In genomic region chr7:75850222-75850621, GRCh38 we compare ENCODE assay signal across 24 cellular contexts. TPM values are rescaled to one million over a fixed set of nuclear protein-coding genes. Genes with fewer than 3 reads are reported as not detected.
"Had no signal": no experiment of that assay in that cellular context is flagged by ENCODE, and none has a peak within 500 bp of the region (broad histone marks: within the 10 kb centered on the region; RNA-seq: fewer than 3 reads in every experiment).

No MANE protein-coding gene starts in this region.

- H3K27ac Mint-ChIP-seq: activated B cell treated with CpG ODN at 0.5 μM for 24 hours; activated CD4-positive, alpha-beta T cell treated with anti-CD3 and anti-CD28 coated beads, Interleukin-2, amount 10 ng/mL, durations not matched to agents 24 days and 14 days; activated CD8-positive, alpha-beta T cell treated with anti-CD3 and anti-CD28 coated beads, Interleukin-2, amount 10 ng/mL, durations not matched to agents 7 days and 5 days; activated naive CD4-positive, alpha-beta T cell treated with anti-CD3 and anti-CD28 coated beads, Interleukin-2, amount 50 U/mL, for 24 hours; nephron; progenitor cell of endocrine pancreas; stimulated activated naive B cell treated with anti-CD40 and anti-IgM and Interleukin-4, amounts not matched to agents 10 μg/mL and 1 μg/mL and 100 μg/mL, for 72 hours had no signal

- FAIRE-seq: colon, kidney, TTC549 had no signal

- H3K27ac ChIP-seq: esophagus muscularis mucosa, hepatocyte, skin epidermis, tibial artery, uterus had no signal

- H3K4me1 Mint-ChIP-seq: activated B cell treated with CpG ODN at 0.5 μM for 24 hours; activated CD4-positive, alpha-beta T cell treated with anti-CD3 and anti-CD28 coated beads, Interleukin-2, amount 10 ng/mL, durations not matched to agents 24 days and 14 days; activated naive CD4-positive, alpha-beta T cell treated with anti-CD3 and anti-CD28 coated beads, Interleukin-2, amount 50 U/mL, for 24 hours; nephron; stimulated activated naive B cell treated with anti-CD40 and anti-IgM and Interleukin-4, amounts not matched to agents 10 μg/mL and 1 μg/mL and 100 μg/mL, for 72 hours had no signal

- H3K36me3 Mint-ChIP-seq: activated naive CD4-positive, alpha-beta T cell treated with anti-CD3 and anti-CD28 coated beads, Interleukin-2, amount 50 U/mL, for 24 hours; stimulated activated naive B cell treated with anti-CD40 and anti-IgM and Interleukin-4, amounts not matched to agents 10 μg/mL and 1 μg/mL and 100 μg/mL, for 72 hours had no signal

- H3K27me3 ChIP-seq: esophagus muscularis mucosa, hepatocyte, tibial artery, uterus had no signal

- H3K27me3 Mint-ChIP-seq: activated B cell treated with CpG ODN at 0.5 μM for 24 hours; activated CD4-positive, alpha-beta T cell treated with anti-CD3 and anti-CD28 coated beads, Interleukin-2, amount 10 ng/mL, durations not matched to agents 24 days and 14 days; activated naive CD4-positive, alpha-beta T cell treated with anti-CD3 and anti-CD28 coated beads, Interleukin-2, amount 50 U/mL, for 24 hours had no signal

- H3K4me3 ChIP-seq: esophagus muscularis mucosa, hepatocyte, skin epidermis, tibial artery, uterus had no signal

- H3K36me3 ChIP-seq: esophagus muscularis mucosa, tibial artery, uterus had no signal

- DNase-seq: activated B cell treated with CpG ODN at 0.5 μM for 24 hours; activated CD4-positive, alpha-beta T cell treated with anti-CD3 and anti-CD28 coated beads, Interleukin-2, amount 10 ng/mL, durations not matched to agents 24 days and 14 days; activated CD8-positive, alpha-beta memory T cell treated with anti-CD3 and anti-CD28 coated beads, Interleukin-2, amount 50 U/mL, for 4 hours; activated CD8-positive, alpha-beta T cell treated with anti-CD3 and anti-CD28 coated beads, Interleukin-2, amount 10 ng/mL, durations not matched to agents 7 days and 5 days; activated effector memory CD4-positive, alpha-beta T cell treated with anti-CD3 and anti-CD28 coated beads, Interleukin-2, amount 50 U/mL, for 16 hours; activated T-cell treated with anti-CD3 and anti-CD28 coated beads, Interleukin-2, amount 50 U/mL, for 48 hours; kidney; mesendoderm; right cardiac atrium; stimulated activated CD4-positive, alpha-beta T cell treated with anti-CD3 and anti-CD28 coated beads, Interleukin-15, amount 100 ng/mL, for 24 hours; stimulated activated CD4-positive, alpha-beta T cell treated with anti-CD3 and anti-CD28 coated beads, Interleukin-4, amount 100 ng/mL, for 1 hour; stimulated activated naive B cell treated with anti-CD40 and anti-IgM and Interleukin-4, amounts not matched to agents 10 μg/mL and 1 μg/mL and 100 μg/mL, for 72 hours; tibial artery; uterus had no signal

- H3K9me3 ChIP-seq: esophagus muscularis mucosa, tibial artery, uterus had no signal

- ATAC-seq: activated CD8-positive, alpha-beta T cell treated with anti-CD3 and anti-CD28 coated beads, Interleukin-2, amount 10 ng/mL, durations not matched to agents 7 days and 5 days; right cardiac atrium; stimulated activated naive B cell treated with anti-CD40 and anti-IgM and Interleukin-4, amounts not matched to agents 10 μg/mL and 1 μg/mL and 100 μg/mL, for 72 hours had no signal

- H3K4me3 Mint-ChIP-seq: activated B cell treated with CpG ODN at 0.5 μM for 24 hours; activated CD4-positive, alpha-beta T cell treated with anti-CD3 and anti-CD28 coated beads, Interleukin-2, amount 10 ng/mL, durations not matched to agents 24 days and 14 days; activated CD8-positive, alpha-beta T cell treated with anti-CD3 and anti-CD28 coated beads, Interleukin-2, amount 10 ng/mL, durations not matched to agents 7 days and 5 days; activated naive CD4-positive, alpha-beta T cell treated with anti-CD3 and anti-CD28 coated beads, Interleukin-2, amount 50 U/mL, for 24 hours; nephron; stimulated activated naive B cell treated with anti-CD40 and anti-IgM and Interleukin-4, amounts not matched to agents 10 μg/mL and 1 μg/mL and 100 μg/mL, for 72 hours had no signal

- H3K4me1 ChIP-seq: esophagus muscularis mucosa, tibial artery, uterus had no signal

- H3K9me3 Mint-ChIP-seq: activated B cell treated with CpG ODN at 0.5 μM for 24 hours; activated naive CD4-positive, alpha-beta T cell treated with anti-CD3 and anti-CD28 coated beads, Interleukin-2, amount 50 U/mL, for 24 hours; nephron; stimulated activated naive B cell treated with anti-CD40 and anti-IgM and Interleukin-4, amounts not matched to agents 10 μg/mL and 1 μg/mL and 100 μg/mL, for 72 hours had no signal

RNA-seq across cellular contexts. Expression of gene CCL24, which starts 36.6 kb away (rescaled TPM):
- total RNA-seq: activated CD4-positive, alpha-beta T cell treated with anti-CD3 and anti-CD28 coated beads, Interleukin-2, amount 10 ng/mL, durations not matched to agents 24 days and 14 days; activated CD8-positive, alpha-beta T cell treated with anti-CD3 and anti-CD28 coated beads, Interleukin-2, amount 10 ng/mL, durations not matched to agents 7 days and 5 days; cardiac septum; glomerular endothelial cell; hepatocyte; kidney; progenitor cell of endocrine pancreas; right cardiac atrium; uterus had no signal
- polyA plus RNA-seq: hepatocyte, right cardiac atrium had no signal
